In genomic region chr18:31267823-31268481, GRCh38 we compare ENCODE assay signal across 14 cellular contexts. TPM values are rescaled to one million over a fixed set of nuclear protein-coding genes. Genes with fewer than 3 reads are reported as not detected.
A peak's percentile ranks its signal among the peaks of the same experiment; 100 is the strongest.
DNase-seq lines count a peak whose midpoint lies in the region; ATAC-seq and TF ChIP-seq lines count a peak whose summit lies in the region.
"Had no signal": no experiment of that assay in that cellular context is flagged by ENCODE, and none has a peak within 500 bp of the region (broad histone marks: within the 10 kb centered on the region; RNA-seq: fewer than 3 reads in every experiment).

No MANE protein-coding gene starts in this region.

- TF ChIP-seq EP300 in stomach (IDR thresholded peaks at IDR 0.05) = no peak

- H3K9me3 ChIP-seq in stomach (no peaks in the 10 kb centered on the region), uterus (no peaks in the 10 kb centered on the region)

- H3K4me3 ChIP-seq in stomach (no peak overlapping the region), uterus (no peak overlapping the region)

- H3K36me3 ChIP-seq in stomach (no peaks in the 10 kb centered on the region), uterus (no peaks in the 10 kb centered on the region)

- ATAC-seq in GM18858 (IDR thresholded peaks at IDR 0.05; ENCODE audit: unreplicated experiment) (peak; percentile 81), GM21526 (IDR thresholded peaks at IDR 0.05; ENCODE audit: low FRiP score, unreplicated experiment) (peak; percentile 73), HG03108 (IDR thresholded peaks at IDR 0.05; ENCODE audit: unreplicated experiment) (peak; percentile 62)
- ATAC-seq: CD8-positive, alpha-beta T cell had no signal

- H3K27ac ChIP-seq in stomach = no peak overlapping the region
- no peak overlapping the region for H3K27ac ChIP-seq in uterus

- no peak for TF ChIP-seq CTCF in stomach (IDR thresholded peaks at IDR 0.05)
- TF ChIP-seq CTCF in uterus (IDR thresholded peaks at IDR 0.05) = no peak

- intact Hi-C loops in head of caudate nucleus (cut with DNase I) = no loop called here
- intact Hi-C loops in stomach (cut with DNase I; ENCODE audit: low total_unique reads) = no loop called here
- intact Hi-C loops in uterus (cut with DNase I; ENCODE audit: low total_unique reads) = no loop called here

- H3K4me1 ChIP-seq in stomach = peaks cover 0 to 18% (median 7%) of the 10 kb centered on the region in 4 donors
- no peaks in the 10 kb centered on the region for H3K4me1 ChIP-seq in uterus

- DNase-seq in kidney tubule cell (ENCODE audit: low spot score) (peak; percentile 75), head of caudate nucleus (no peak), NCI-H69 (lab: John Stamatoyannopoulos, UW) (no peak), stomach (no peak), uterus (no peak)
- DNase-seq: activated CD4-positive, alpha-beta T cell treated with anti-CD3 and anti-CD28 coated beads for 1 hour; activated effector memory CD4-positive, alpha-beta T cell treated with anti-CD3 and anti-CD28 coated beads, Interleukin-2, amount 50 U/mL, for 16 hours; CD8-positive, alpha-beta T cell; glutamatergic neuron had no signal

- no peaks in the 10 kb centered on the region for H3K27me3 ChIP-seq in stomach
- H3K27me3 ChIP-seq in uterus = no peaks in the 10 kb centered on the region

- TF ChIP-seq POLR2A in stomach (IDR thresholded peaks at IDR 0.05) (no peak), uterus (IDR thresholded peaks at IDR 0.05) (no peak)

- WGBS in stomach, 5 donors = 42 to 53% (median 50%) methylated on average over 2 of the region's 2 CpGs

RNA-seq across cellular contexts. Expression of gene DSG1, which starts 50.0 kb away (rescaled TPM):
- total RNA-seq in stomach (1 to 10 TPM in 1 of 5 donors, not detected in 4; 1.8 TPM), uterus (under 1 TPM in 1 of 4 donors, not detected in 3; 0.14 TPM)
- polyA plus RNA-seq in stomach = under 1 TPM in 1 of 3 donors, not detected in 2; 0.03 TPM
- total RNA-seq: CD8-positive, alpha-beta T cell; mesenteric fat pad had no signal
- polyA plus RNA-seq: IgD-negative memory B cell had no signal
